In genomic region chr2:160614391-160614790, GRCh38 we compare ENCODE assay signal across 25 cellular contexts.
"Had no signal": no experiment of that assay in that cellular context is flagged by ENCODE, and none has a peak within 500 bp of the region (broad histone marks: within the 10 kb centered on the region; RNA-seq: fewer than 3 reads in every experiment).

No MANE protein-coding gene starts in this region.

- H3K27ac ChIP-seq: esophagus muscularis mucosa, prostate gland, tibial artery, uterus had no signal

- H3K36me3 ChIP-seq: esophagus muscularis mucosa, prostate gland, tibial artery, uterus had no signal

- DNase-seq: activated CD4-positive, alpha-beta memory T cell treated with anti-CD3 and anti-CD28 coated beads, Interleukin-2, amount 10 ng/mL, durations not matched to agents 7 days and 5 days; activated CD4-positive, alpha-beta T cell treated with anti-CD3 and anti-CD28 coated beads for 48 hours; activated CD4-positive, CD25-positive, alpha-beta regulatory T cell; activated naive CD4-positive, alpha-beta T cell; activated T-cell treated with anti-CD3 and anti-CD28 coated beads, Interleukin-2, amount 50 U/mL, for 1 hour; anterior cingulate cortex; cortex of kidney; effector CD4-positive, alpha-beta T cell; foreskin melanocyte; glutamatergic neuron; hippocampal formation; islet precursor cell; midbrain; right cardiac atrium; stimulated activated naive CD8-positive, alpha-beta T cell treated with anti-CD3 and anti-CD28 coated beads, Interleukin-15, Interleukin-2, amounts not matched to agents 100 U/mL and 50 U/mL, for 24 hours; substantia nigra; T-cell; T-helper 9 cell; tibial artery; uterus had no signal

- H3K4me3 ChIP-seq: esophagus muscularis mucosa, lung, prostate gland, tibial artery, uterus had no signal

- H3K9me3 ChIP-seq: prostate gland, uterus had no signal

- ATAC-seq: activated T-helper 17 cell treated with anti-CD3 and anti-CD28 coated beads, Interleukin-2, amount 50 U/mL, for 72 hours; left lobe of liver; right cardiac atrium; stimulated activated naive CD8-positive, alpha-beta T cell treated with anti-CD3 and anti-CD28 coated beads, Interleukin-15, Interleukin-2, amounts not matched to agents 100 U/mL and 50 U/mL, for 24 hours; T-cell had no signal

- H3K4me1 ChIP-seq: esophagus muscularis mucosa, prostate gland, tibial artery, uterus had no signal

- H3K27me3 ChIP-seq: esophagus muscularis mucosa, tibial artery, uterus had no signal
